28 cellular contexts compared by ENCODE assay signal in genomic region chr1:69994261-69994660, GRCh38.
DNase-seq lines count a peak whose midpoint lies in the region; ATAC-seq, FAIRE-seq and TF ChIP-seq lines count a peak whose summit lies in the region.
"Had no signal": no experiment of that assay in that cellular context is flagged by ENCODE, and none has a peak within 500 bp of the region (broad histone marks: within the 10 kb centered on the region; RNA-seq: fewer than 3 reads in every experiment).

No MANE protein-coding gene starts in this region.

- H3K79me2 ChIP-seq in Loucy (ENCODE audit: insufficient read depth, low read length) (no peaks in the 10 kb centered on the region), keratinocyte (ENCODE audit: control insufficient read depth, insufficient read depth, low read length) (no peaks in the 10 kb centered on the region)

- no peaks in the 10 kb centered on the region for H4K20me1 ChIP-seq in Loucy (ENCODE audit: insufficient read depth, low read length, poor library complexity, severe bottlenecking)
- no peaks in the 10 kb centered on the region for H4K20me1 ChIP-seq in keratinocyte (ENCODE audit: control insufficient read depth, extremely low read depth, insufficient read depth, low read length)

- no peaks in the 10 kb centered on the region for H3K36me3 Mint-ChIP-seq in activated CD4-positive, alpha-beta T cell treated with anti-CD3 and anti-CD28 coated beads, Interleukin-2, amount 10 ng/mL, durations not matched to agents 7 days and 5 days (ENCODE audit: low read depth)
- H3K36me3 Mint-ChIP-seq: activated CD4-positive, alpha-beta memory T cell treated with anti-CD3 and anti-CD28 coated beads for 36 hours; activated naive CD4-positive, alpha-beta T cell treated with anti-CD3 and anti-CD28 coated beads, Interleukin-2, amount 50 U/mL, for 72 hours; CD8-positive, alpha-beta memory T cell had no signal

- H3K27ac ChIP-seq in keratinocyte (ENCODE audit: control insufficient read depth, insufficient read depth, low read length): no peak overlapping the region
- no peak overlapping the region for H3K27ac ChIP-seq in coronary artery
- H3K27ac ChIP-seq: 22Rv1, esophagus squamous epithelium, sigmoid colon had no signal

- DNase-seq in A172 (ENCODE audit: low spot score): peak; percentile 39
- peak; percentile 13 for DNase-seq in choroid plexus epithelial cell (ENCODE audit: low read depth)
- DNase-seq in keratinocyte (ENCODE audit: low read depth, low spot score): no peak
- DNase-seq in NCI-H1092 treated with DMSO at 0.1 percent for 48 hours (lab: John Stamatoyannopoulos, UW): no peak
- no peak for DNase-seq in activated CD4-positive, alpha-beta T cell treated with anti-CD3 and anti-CD28 coated beads, Interleukin-2, amount 10 ng/mL, durations not matched to agents 7 days and 5 days
- no peak for DNase-seq in coronary artery (ENCODE audit: low spot score)
- DNase-seq: activated CD4-positive, alpha-beta memory T cell treated with anti-CD3 and anti-CD28 coated beads for 36 hours; activated CD4-positive, CD25-positive, alpha-beta regulatory T cell; activated CD8-positive, alpha-beta memory T cell treated with anti-CD3 and anti-CD28 coated beads, Interleukin-2, amount 50 U/mL, for 48 hours; anterior cingulate cortex; caudate nucleus; CD8-positive, alpha-beta memory T cell; DMS 273 treated with DMSO at 0.1 percent for 48 hours; endodermal cell; esophagus squamous epithelium; NCI-H1930; NCI-H526; sigmoid colon; stimulated activated CD4-positive, alpha-beta T cell treated with anti-CD3 and anti-CD28 coated beads, Interleukin-15, amount 100 ng/mL, for 24 hours; stimulated activated naive CD4-positive, alpha-beta T cell had no signal

- no peak overlapping the region for H3K4me3 Mint-ChIP-seq in activated CD4-positive, alpha-beta T cell treated with anti-CD3 and anti-CD28 coated beads, Interleukin-2, amount 10 ng/mL, durations not matched to agents 7 days and 5 days
- H3K4me3 Mint-ChIP-seq: activated CD4-positive, alpha-beta memory T cell treated with anti-CD3 and anti-CD28 coated beads for 36 hours; CD8-positive, alpha-beta memory T cell; dendritic cell treated with granulocyte-macrophage colony-stimulating factor and Interleukin-4, amounts not matched to agents 40 ng/mL and 50 ng/mL, for 4 days; endodermal cell; GM23338 had no signal

- H3K9me3 Mint-ChIP-seq in activated CD4-positive, alpha-beta T cell treated with anti-CD3 and anti-CD28 coated beads, Interleukin-2, amount 10 ng/mL, durations not matched to agents 7 days and 5 days: no peaks in the 10 kb centered on the region
- H3K9me3 Mint-ChIP-seq: dendritic cell treated with granulocyte-macrophage colony-stimulating factor and Interleukin-4, amounts not matched to agents 40 ng/mL and 50 ng/mL, for 4 days; endodermal cell had no signal

- H3K4me3 ChIP-seq in Loucy (ENCODE audit: low read length, poor library complexity, severe bottlenecking) (no peak overlapping the region), choroid plexus epithelial cell (ENCODE audit: low read depth, low read length) (no peak overlapping the region), keratinocyte (ENCODE audit: control insufficient read depth in 2 of 3, extremely low read depth in 1 of 3, insufficient read depth in 2 of 3, low read depth in 1 of 3, low read length in 3 of 3) (no peak overlapping the region), coronary artery (no peak overlapping the region)
- H3K4me3 ChIP-seq: esophagus squamous epithelium, GM23338, sigmoid colon had no signal

- no peaks in the 10 kb centered on the region for H3F3A ChIP-seq in Loucy (ENCODE audit: low read depth)

- POLR2A ChIA-PET in activated CD4-positive, alpha-beta T cell treated with anti-CD3 and anti-CD28 coated beads, Interleukin-2, amount 10 ng/mL, durations not matched to agents 7 days and 5 days (lab: Charles Lee): no interaction called here

- 0 out of 2 replicates have a peak overlapping the region, but pooled peaks have one; percentile 23 for H2AFZ ChIP-seq in Loucy (ENCODE audit: low read length)
- H2AFZ ChIP-seq in keratinocyte (ENCODE audit: control insufficient read depth, low read length): peak overlapping the region; percentile 16
- H2AFZ ChIP-seq: GM23338 had no signal

- TF ChIP-seq CTCF in Loucy (conservative IDR thresholded peaks at IDR 0.05; ENCODE audit: low read length): no peak
- no peak for TF ChIP-seq CTCF in choroid plexus epithelial cell (conservative IDR thresholded peaks at IDR 0.05; ENCODE audit: low read depth, low read length)
- TF ChIP-seq CTCF in keratinocyte (optimal IDR thresholded peaks at IDR 0.05 in 1 of 3, IDR thresholded peaks at IDR 0.05 in 1 of 3, conservative IDR thresholded peaks at IDR 0.05 in 1 of 3; ENCODE audit: extremely low read depth in 1 of 3, insufficient read depth in 2 of 3, low read length in 3 of 3): no peak
- no peak for TF ChIP-seq CTCF in coronary artery (IDR thresholded peaks at IDR 0.05)

- no peaks in the 10 kb centered on the region for H3K9me2 ChIP-seq in Loucy (replicated peaks; ENCODE audit: low read depth, low read length)

- CTCF ChIA-PET in activated CD4-positive, alpha-beta T cell treated with anti-CD3 and anti-CD28 coated beads, Interleukin-2, amount 10 ng/mL, durations not matched to agents 7 days and 5 days (lab: Charles Lee): no interaction called here

- H3K9ac ChIP-seq in Loucy (ENCODE audit: low read depth, low read length, poor library complexity, severe bottlenecking): no peak overlapping the region
- H3K9ac ChIP-seq in keratinocyte (ENCODE audit: control insufficient read depth, extremely low read depth, insufficient read depth, low read length): no peak overlapping the region

- H3K36me3 ChIP-seq in Loucy (ENCODE audit: insufficient read depth, low read length): no peaks in the 10 kb centered on the region
- no peaks in the 10 kb centered on the region for H3K36me3 ChIP-seq in keratinocyte (ENCODE audit: control insufficient read depth in 2 of 2, extremely low read depth in 1 of 2, insufficient read depth in 2 of 2, low read length in 2 of 2)
- H3K36me3 ChIP-seq: esophagus squamous epithelium, sigmoid colon had no signal

- H3K9me3 ChIP-seq in Loucy (ENCODE audit: insufficient read depth, low read depth, low read length) (no peaks in the 10 kb centered on the region), keratinocyte (ENCODE audit: control insufficient read depth, low read depth, low read length) (no peaks in the 10 kb centered on the region)
- H3K9me3 ChIP-seq: esophagus squamous epithelium, sigmoid colon had no signal

- no peak overlapping the region for H3K4me2 ChIP-seq in Loucy (ENCODE audit: low read depth, low read length, poor library complexity, severe bottlenecking)
- peak overlapping the region; percentile 25 for H3K4me2 ChIP-seq in keratinocyte (ENCODE audit: control insufficient read depth, extremely low read depth, insufficient read depth, low read depth, low read length)
- H3K4me2 ChIP-seq: GM23338 had no signal

- no peak overlapping the region for H3K27ac Mint-ChIP-seq in activated CD4-positive, alpha-beta T cell treated with anti-CD3 and anti-CD28 coated beads, Interleukin-2, amount 10 ng/mL, durations not matched to agents 7 days and 5 days
- H3K27ac Mint-ChIP-seq: activated CD4-positive, alpha-beta memory T cell treated with anti-CD3 and anti-CD28 coated beads for 36 hours; activated naive CD4-positive, alpha-beta T cell treated with anti-CD3 and anti-CD28 coated beads, Interleukin-2, amount 50 U/mL, for 72 hours; dendritic cell treated with granulocyte-macrophage colony-stimulating factor and Interleukin-4, amounts not matched to agents 40 ng/mL and 50 ng/mL, for 4 days; endodermal cell; GM23338; progenitor cell of endocrine pancreas had no signal

- no peaks in the 10 kb centered on the region for H3K27me3 Mint-ChIP-seq in activated CD4-positive, alpha-beta T cell treated with anti-CD3 and anti-CD28 coated beads, Interleukin-2, amount 10 ng/mL, durations not matched to agents 7 days and 5 days
- H3K27me3 Mint-ChIP-seq: activated CD4-positive, alpha-beta memory T cell treated with anti-CD3 and anti-CD28 coated beads for 36 hours; dendritic cell treated with granulocyte-macrophage colony-stimulating factor and Interleukin-4, amounts not matched to agents 40 ng/mL and 50 ng/mL, for 4 days; progenitor cell of endocrine pancreas had no signal

- no peaks in the 10 kb centered on the region for H3K4me1 Mint-ChIP-seq in activated CD4-positive, alpha-beta T cell treated with anti-CD3 and anti-CD28 coated beads, Interleukin-2, amount 10 ng/mL, durations not matched to agents 7 days and 5 days
- H3K4me1 Mint-ChIP-seq: CD8-positive, alpha-beta memory T cell; endodermal cell had no signal

- H3K9me1 ChIP-seq in keratinocyte (ENCODE audit: control insufficient read depth, extremely low read depth, insufficient read depth, low read length): no peaks in the 10 kb centered on the region

- H3K27me3 ChIP-seq in Loucy (ENCODE audit: insufficient read depth, low read length, poor library complexity, severe bottlenecking) (no peaks in the 10 kb centered on the region), keratinocyte (ENCODE audit: control insufficient read depth, extremely low read depth, insufficient read depth, low read length) (no peaks in the 10 kb centered on the region)
- H3K27me3 ChIP-seq: esophagus squamous epithelium, sigmoid colon had no signal

- no peak for FAIRE-seq in keratinocyte (lab: Jason Lieb, UNC)

- dilution Hi-C loops in keratinocyte (cut with MboI; ENCODE audit: extremely low pct_ligation_motif_present, low sequenced_read_pairs): no loop called here

- ATAC-seq in activated CD4-positive, CD25-positive, alpha-beta regulatory T cell treated with anti-CD3 and anti-CD28 coated beads, Interleukin-2, amount 50 U/mL, for 24 hours: no peak
- ATAC-seq: activated naive CD4-positive, alpha-beta T cell treated with anti-CD3 and anti-CD28 coated beads, Interleukin-2, amount 50 U/mL, for 72 hours; GM23338; Panc1 had no signal

- H3K4me1 ChIP-seq in Loucy (ENCODE audit: insufficient read depth, low read length, poor library complexity, severe bottlenecking) (peaks cover 3% of the 10 kb centered on the region), keratinocyte (ENCODE audit: control insufficient read depth, extremely low read depth, insufficient read depth, low read length) (peaks cover 5% of the 10 kb centered on the region)
- H3K4me1 ChIP-seq: esophagus squamous epithelium had no signal

Comparison
In these comparisons a context has a peak if more than half of its experiments do, and no peak if none do; other contexts are left out.
1. DNase-seq: peak in A172 (single experiment) and choroid plexus epithelial cell (single experiment); none in keratinocyte (single experiment), NCI-H1092 treated with DMSO at 0.1 percent for 48 hours (single experiment), activated CD4-positive, alpha-beta T cell treated with anti-CD3 and anti-CD28 coated beads, Interleukin-2, amount 10 ng/mL, durations not matched to agents 7 days and 5 days (single experiment) and coronary artery (single experiment).